ENCODE assay signal across 7 cellular contexts in the genomic region with DNA sequence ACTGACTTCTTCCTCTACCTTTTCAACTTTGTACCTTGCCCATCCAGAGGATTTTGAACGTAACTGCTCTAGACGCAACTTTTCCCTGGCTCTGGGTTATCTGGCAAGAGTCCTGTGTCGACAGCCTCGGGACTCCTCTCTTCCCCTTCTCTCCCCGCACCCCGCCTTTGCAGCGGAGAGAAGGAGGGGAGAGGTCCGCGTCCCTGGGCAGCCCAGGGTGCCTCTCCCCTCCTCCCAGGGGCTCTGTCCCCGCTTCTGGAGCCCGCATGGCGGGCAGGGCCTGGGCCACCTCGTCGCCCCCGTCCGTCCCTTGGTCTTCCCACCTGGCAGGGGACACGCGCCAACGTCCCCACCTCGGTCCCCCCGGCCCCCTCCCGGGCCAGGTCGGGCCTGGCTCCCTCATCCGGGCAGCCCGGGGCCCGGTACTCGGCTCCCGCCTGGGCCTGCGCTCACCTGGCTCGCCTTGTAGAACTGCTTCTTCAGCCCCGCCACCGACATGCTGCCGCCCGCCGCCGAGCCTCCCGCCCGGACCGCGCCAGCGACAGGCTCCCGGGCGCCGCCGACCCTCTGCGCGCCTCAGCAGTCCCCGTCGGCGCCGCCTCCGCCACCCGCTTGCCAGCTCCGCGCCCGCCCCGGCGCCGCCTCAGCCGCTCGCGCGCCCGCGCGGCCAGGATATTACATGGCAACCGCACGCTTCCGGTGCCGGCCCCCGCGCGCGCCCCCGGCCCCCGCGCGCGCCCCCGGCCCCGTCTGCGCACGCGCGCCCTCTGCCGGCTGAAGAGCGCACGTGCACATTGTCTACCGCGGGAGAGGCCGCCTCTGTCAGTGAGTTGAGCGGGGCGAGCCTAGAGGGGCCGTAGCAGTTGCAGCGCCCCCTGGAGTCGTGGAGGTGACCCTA. TPM values are rescaled to one million over a fixed set of nuclear protein-coding genes. Genes with fewer than 3 reads are reported as not detected.
A peak's percentile ranks its signal among the peaks of the same experiment; 100 is the strongest.
DNase-seq lines count a peak whose midpoint lies in the region; ATAC-seq, FAIRE-seq and TF ChIP-seq lines count a peak whose summit lies in the region.

A gene with protein sequence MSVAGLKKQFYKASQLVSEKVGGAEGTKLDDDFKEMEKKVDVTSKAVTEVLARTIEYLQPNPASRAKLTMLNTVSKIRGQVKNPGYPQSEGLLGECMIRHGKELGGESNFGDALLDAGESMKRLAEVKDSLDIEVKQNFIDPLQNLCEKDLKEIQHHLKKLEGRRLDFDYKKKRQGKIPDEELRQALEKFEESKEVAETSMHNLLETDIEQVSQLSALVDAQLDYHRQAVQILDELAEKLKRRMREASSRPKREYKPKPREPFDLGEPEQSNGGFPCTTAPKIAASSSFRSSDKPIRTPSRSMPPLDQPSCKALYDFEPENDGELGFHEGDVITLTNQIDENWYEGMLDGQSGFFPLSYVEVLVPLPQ (minus strand): TSS at position 677 of the 898 bp plus-strand sequence. CDS start 179 bp downstream, at position 498.

- TF ChIP-seq CTCF in ascending aorta (IDR thresholded peaks at IDR 0.05) (peak; percentile 91 to 99 (median 96)), hepatocyte (IDR thresholded peaks at IDR 0.05; ENCODE audit: poor library complexity) (peak; percentile 99), retinal pigment epithelial cell (conservative IDR thresholded peaks at IDR 0.05; ENCODE audit: low read depth, low read length) (peak; percentile 87)

- H3K36me3 Mint-ChIP-seq in T-helper 2 cell treated with Interferon-gamma antibody and Interleukin-4, amounts not matched to agents 5 μg/mL and 100 μg/mL, for 36 hours (ENCODE audit: low read depth), result peaks cover 37% of the 10 kb centered on the region

- no peaks in the 10 kb centered on the region for H3K9me2 ChIP-seq in hepatocyte (replicated peaks; ENCODE audit: insufficient read depth)

- DNase-seq in GM18507 (ENCODE audit: extremely low spot score, insufficient read length, low read depth) (peak; percentile 75), NCI-H187 treated with DMSO at 0.1 percent for 48 hours (lab: John Stamatoyannopoulos, UW) (peak; percentile 76), ascending aorta (ENCODE audit: low spot score in 2 of 2) (peak; percentile 74 to 96), hepatocyte (ENCODE audit: low spot score) (peak; percentile 96), retinal pigment epithelial cell (ENCODE audit: low read depth) (no peak)
- peak; percentile 89 for DNase-seq in T-helper 2 cell treated with Interferon-gamma antibody and Interleukin-4, amounts not matched to agents 5 μg/mL and 100 μg/mL, for 36 hours (ENCODE audit: low spot score)

- WGBS in hepatocyte (ENCODE audit: low lambda C conversion rate, missing lambda C conversion rate), result under 1% methylated on average over 41 of the region's 96 CpGs

- H3K36me3 ChIP-seq in ascending aorta (peaks cover 0 to 8% of the 10 kb centered on the region in 2 donors), hepatocyte (replicated peaks; ENCODE audit: insufficient read depth, low read depth) (no peaks in the 10 kb centered on the region)

- H3K4me3 ChIP-seq in ascending aorta, result peak within 1 kb of the TSS; percentile 82 to 96
- peak within 1 kb of the TSS; percentile 94 for H3K4me3 ChIP-seq in hepatocyte
- peak within 1 kb of the TSS; percentile 74 for H3K4me3 ChIP-seq in retinal pigment epithelial cell (ENCODE audit: low read length)

- FAIRE-seq in GM18507 (lab: Jason Lieb, UNC), result peak; percentile 86

- H3K27me3 ChIP-seq in ascending aorta, result no peaks in the 10 kb centered on the region
- H3K27me3 ChIP-seq in hepatocyte, result no peaks in the 10 kb centered on the region

- H3K27me3 Mint-ChIP-seq in T-helper 2 cell treated with Interferon-gamma antibody and Interleukin-4, amounts not matched to agents 5 μg/mL and 100 μg/mL, for 36 hours (ENCODE audit: low read depth), result no peaks in the 10 kb centered on the region

- H3K27ac ChIP-seq in ascending aorta (peak within 1 kb of the TSS; percentile 89 to 91), hepatocyte (peak within 1 kb of the TSS; percentile 99)

- intact Hi-C loops in ascending aorta (cut with DNase I), result loop anchor here (2.0 to 5.0 kb wide), 3 partner anchors 72 to 153 kb away; a partner anchor contains a TSS

- no peaks in the 10 kb centered on the region for H3K9me3 ChIP-seq in ascending aorta
- H3K9me3 ChIP-seq in hepatocyte (ENCODE audit: low read depth), result no peaks in the 10 kb centered on the region

- ATAC-seq in HG02970 (IDR thresholded peaks at IDR 0.05; ENCODE audit: low FRiP score, unreplicated experiment), result peak; percentile 61

- H3K79me2 ChIP-seq in hepatocyte, result peaks cover 79% of the 10 kb centered on the region

- H3K9me3 Mint-ChIP-seq in T-helper 2 cell treated with Interferon-gamma antibody and Interleukin-4, amounts not matched to agents 5 μg/mL and 100 μg/mL, for 36 hours, result no peaks in the 10 kb centered on the region

- peak within 1 kb of the TSS; percentile 96 for H3K4me3 Mint-ChIP-seq in T-helper 2 cell treated with Interferon-gamma antibody and Interleukin-4, amounts not matched to agents 5 μg/mL and 100 μg/mL, for 36 hours

- H3K4me1 ChIP-seq in ascending aorta (peaks cover 7 to 12% of the 10 kb centered on the region in 2 donors), hepatocyte (ENCODE audit: insufficient read depth) (peaks cover 10% of the 10 kb centered on the region)

- peaks cover 53% of the 10 kb centered on the region for H3K4me1 Mint-ChIP-seq in T-helper 2 cell treated with Interferon-gamma antibody and Interleukin-4, amounts not matched to agents 5 μg/mL and 100 μg/mL, for 36 hours (ENCODE audit: low read depth)

- H3K27ac Mint-ChIP-seq in T-helper 2 cell treated with Interferon-gamma antibody and Interleukin-4, amounts not matched to agents 5 μg/mL and 100 μg/mL, for 36 hours, result peak within 1 kb of the TSS; percentile 97

- peaks cover 36% of the 10 kb centered on the region for H4K20me1 ChIP-seq in hepatocyte (ENCODE audit: insufficient read depth, poor library complexity, severe bottlenecking)

- peak within 1 kb of the TSS; percentile 98 for H3K4me2 ChIP-seq in hepatocyte

- peak within 1 kb of the TSS; percentile 35 for H2AFZ ChIP-seq in hepatocyte

RNA-seq across cellular contexts. Expression of the gene that starts here (rescaled TPM):
- total RNA-seq in ascending aorta (61.4 TPM), hepatocyte (71.8 and 81.7 TPM in 2 replicates)
- polyA plus RNA-seq in hepatocyte, result 111 and 114 TPM in 2 replicates
